ENCODE assay signal across 1 cellular context in genomic region chr7:101308245-101309085, GRCh38.
TF ChIP-seq lines count a peak whose summit lies in the region.

No MANE protein-coding gene starts in this region.

TF ChIP-seq in HepG2, 621 proteins besides CTCF, POLR2A, EP300 and RAD21 (continued from another document and continues in another):
- TF ChIP-seq ZFP82 (CRISPR knock-in tag; IDR thresholded peaks at IDR 0.05; ENCODE audit: borderline replicate concordance) (peak; percentile 43; the same call in 1 of the 2 replicates), ZNF225 (CRISPR knock-in tag; IDR thresholded peaks at IDR 0.05) (no peak), KDM4B (CRISPR knock-in tag; IDR thresholded peaks at IDR 0.05) (no peak), ZNF333 (CRISPR knock-in tag; IDR thresholded peaks at IDR 0.05; ENCODE audit: borderline replicate concordance) (peak; percentile 24; the same call in 1 of the 2 replicates), DMAP1 (CRISPR knock-in tag; IDR thresholded peaks at IDR 0.05) (peak; percentile 68), ZNF574 (CRISPR knock-in tag; IDR thresholded peaks at IDR 0.05) (no peak; the same call in 1 of the 2 replicates), TBL1XR1 (IDR thresholded peaks at IDR 0.05; ENCODE audit: borderline replicate concordance, low read length, partially characterized antibody) (no peak), ZNF775 (CRISPR knock-in tag; IDR thresholded peaks at IDR 0.05; ENCODE audit: borderline replicate concordance) (no peak), FOXC1 (CRISPR knock-in tag; IDR thresholded peaks at IDR 0.05; ENCODE audit: borderline replicate concordance) (no peak), TMF1 (CRISPR knock-in tag; IDR thresholded peaks at IDR 0.05; ENCODE audit: low read depth) (no peak), ZNF513 (CRISPR knock-in tag; conservative IDR thresholded peaks at IDR 0.05) (no peak), ZNF331 (CRISPR knock-in tag; IDR thresholded peaks at IDR 0.05) (peak; percentile 12; the same call in 1 of the 2 replicates), ZNF350 (CRISPR knock-in tag; IDR thresholded peaks at IDR 0.05; ENCODE audit: borderline replicate concordance, low read depth) (no peak), PREB (CRISPR knock-in tag; IDR thresholded peaks at IDR 0.05) (no peak), ADNP (CRISPR knock-in tag; IDR thresholded peaks at IDR 0.05) (no peak), GMEB1 (CRISPR knock-in tag; IDR thresholded peaks at IDR 0.05; ENCODE audit: borderline replicate concordance) (no peak), U2AF2 (IDR thresholded peaks at IDR 0.05; ENCODE audit: low read depth, low read length) (no peak), MIXL1 (CRISPR knock-in tag; IDR thresholded peaks at IDR 0.05) (no peak), PLRG1 (conservative IDR thresholded peaks at IDR 0.05) (no peak), RFX3 (CRISPR knock-in tag; IDR thresholded peaks at IDR 0.05) (no peak), ZNF382 (CRISPR knock-in tag; IDR thresholded peaks at IDR 0.05; ENCODE audit: borderline replicate concordance) (no peak), ZBTB43 (CRISPR knock-in tag; conservative IDR thresholded peaks at IDR 0.05) (no peak; the same call in none of the 2 replicates), MXD1 (CRISPR knock-in tag; IDR thresholded peaks at IDR 0.05) (peak; percentile 89; the same call in 1 of the 2 replicates), CREB3 (CRISPR knock-in tag; IDR thresholded peaks at IDR 0.05) (no peak; the same call in 1 of the 2 replicates), DMTF1 (CRISPR knock-in tag; IDR thresholded peaks at IDR 0.05) (no peak), RBM22 (optimal IDR thresholded peaks at IDR 0.05; ENCODE audit: low read length) (no peak), KLF9 (CRISPR knock-in tag; IDR thresholded peaks at IDR 0.05; ENCODE audit: low read depth) (no peak), NBN (conservative IDR thresholded peaks at IDR 0.05) (no peak), ZNF430 (CRISPR knock-in tag; IDR thresholded peaks at IDR 0.05) (no peak; the same call in 1 of the 2 replicates), RNF2 (conservative IDR thresholded peaks at IDR 0.05; ENCODE audit: low read depth) (no peak), NFE2 (CRISPR knock-in tag; IDR thresholded peaks at IDR 0.05) (no peak), ZNF746 (CRISPR knock-in tag; IDR thresholded peaks at IDR 0.05) (no peak), GFI1 (CRISPR knock-in tag; IDR thresholded peaks at IDR 0.05; ENCODE audit: borderline replicate concordance) (peak; percentile 32; the same call in 1 of the 2 replicates), KAT8 (CRISPR knock-in tag; IDR thresholded peaks at IDR 0.05) (0 out of 2 replicates have a peak, but pooled peaks have one; percentile 26), ZNF737 (CRISPR knock-in tag; IDR thresholded peaks at IDR 0.05; ENCODE audit: borderline replicate concordance) (0 out of 2 replicates have a peak, but pooled peaks have one; percentile 59), ZSCAN5A (CRISPR knock-in tag; IDR thresholded peaks at IDR 0.05; ENCODE audit: borderline replicate concordance) (no peak), GRHL1 (CRISPR knock-in tag; conservative IDR thresholded peaks at IDR 0.05) (no peak), SIX4 (CRISPR knock-in tag; IDR thresholded peaks at IDR 0.05) (no peak), POLR2G (IDR thresholded peaks at IDR 0.05; ENCODE audit: low read depth, low read length) (peak; percentile 85), ZNF770 (CRISPR knock-in tag; IDR thresholded peaks at IDR 0.05) (peak; percentile 62; the same call in 1 of the 2 replicates)
